ENCODE assay signal across 17 cellular contexts in the genomic region with DNA sequence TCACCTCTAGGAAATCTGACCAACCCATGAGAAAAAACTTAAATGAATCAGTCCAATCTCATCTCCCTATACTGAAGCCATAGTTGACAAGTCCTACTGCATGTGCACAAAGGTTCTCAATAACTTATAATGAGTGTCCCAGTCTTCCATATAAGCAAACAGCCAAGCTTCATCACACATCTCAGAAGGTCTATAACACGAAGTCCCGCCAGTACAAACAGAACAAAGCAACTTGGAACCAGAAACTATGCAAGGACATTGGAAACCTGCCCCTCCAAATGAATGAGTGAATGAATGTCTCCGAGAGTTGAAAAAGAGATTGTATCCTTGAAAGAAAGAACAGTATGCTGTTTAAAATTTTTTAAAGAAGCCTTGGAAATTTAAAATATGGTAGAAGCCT. TPM values are rescaled to one million over a fixed set of nuclear protein-coding genes. Genes with fewer than 3 reads are reported as not detected.
A peak's percentile ranks its signal among the peaks of the same experiment; 100 is the strongest.
DNase-seq lines count a peak whose midpoint lies in the region; ATAC-seq and TF ChIP-seq lines count a peak whose summit lies in the region.
"Had no signal": no experiment of that assay in that cellular context is flagged by ENCODE, and none has a peak within 500 bp of the region (broad histone marks: within the 10 kb centered on the region; RNA-seq: fewer than 3 reads in every experiment).

No MANE protein-coding gene starts in this region.

- ATAC-seq in RWPE2 (ENCODE audit: low read depth) (no peak), GM18873 (IDR thresholded peaks at IDR 0.05; ENCODE audit: low FRiP score, unreplicated experiment) (no peak), GM21360 (IDR thresholded peaks at IDR 0.05; ENCODE audit: unreplicated experiment) (no peak)
- ATAC-seq: Right ventricle myocardium inferior had no signal

- H3K27me3 ChIP-seq in GM23248 (replicated peaks; ENCODE audit: insufficient read depth) (no peaks in the 10 kb centered on the region), RWPE2 (ENCODE audit: insufficient read depth, poor library complexity, severe bottlenecking) (no peaks in the 10 kb centered on the region), smooth muscle cell (ENCODE audit: low read depth) (no peaks in the 10 kb centered on the region)
- H3K27me3 ChIP-seq: BLaER1 had no signal

- TF ChIP-seq CTCF in RWPE2 (IDR thresholded peaks at IDR 0.05; ENCODE audit: poor library complexity, severe bottlenecking): no peak
- TF ChIP-seq CTCF in smooth muscle cell (IDR thresholded peaks at IDR 0.05; ENCODE audit: borderline replicate concordance, insufficient read depth, poor library complexity, severe bottlenecking): no peak

- H3F3A ChIP-seq in GM23248 (ENCODE audit: insufficient read depth) (peaks cover 95% of the 10 kb centered on the region), smooth muscle cell (ENCODE audit: low read depth) (peaks cover 13% of the 10 kb centered on the region)

- H3K4me2 ChIP-seq in GM23248 (ENCODE audit: unreplicated experiment) (no peak overlapping the region), smooth muscle cell (no peak overlapping the region)
- H3K4me2 ChIP-seq: BLaER1 had no signal

- no peaks in the 10 kb centered on the region for H3K9me2 ChIP-seq in GM23248 (ENCODE audit: insufficient read depth)

- H4K20me1 ChIP-seq in GM23248 (ENCODE audit: insufficient read depth) (no peaks in the 10 kb centered on the region), smooth muscle cell (ENCODE audit: low read depth) (peaks cover 24% of the 10 kb centered on the region)

- H3K79me2 ChIP-seq in GM23248 (ENCODE audit: insufficient read depth) (peaks cover 97% of the 10 kb centered on the region), smooth muscle cell (ENCODE audit: low read depth) (peaks cover 59% of the 10 kb centered on the region)

- H3K9ac ChIP-seq in GM23248 (peak overlapping the region; percentile 66), smooth muscle cell (ENCODE audit: low read depth) (peak overlapping the region; percentile 13)
- H3K9ac ChIP-seq: BLaER1 had no signal

- DNase-seq in GM23248 (no peak), RWPE2 (ENCODE audit: low spot score) (no peak), epithelial cell of prostate (ENCODE audit: low read depth, low spot score) (no peak), smooth muscle cell (lab: John Stamatoyannopoulos, UW; ENCODE audit: unreplicated experiment) (no peak), SW480 (ENCODE audit: low spot score) (no peak), DMS53 (lab: John Stamatoyannopoulos, UW) (no peak)
- DNase-seq: H7, Kasumi-1, MV-4-11, NCI-H1417 treated with DMSO at 0.1 percent for 48 hours, NCI-H2029, NCI-H2171 treated with DMSO at 0.1 percent for 48 hours, NCI-H774 had no signal

- no peaks in the 10 kb centered on the region for H3K9me3 ChIP-seq in GM23248 (ENCODE audit: low read depth)
- peaks cover 9% of the 10 kb centered on the region for H3K9me3 ChIP-seq in RWPE2 (ENCODE audit: severe bottlenecking)
- H3K9me3 ChIP-seq in smooth muscle cell (replicated peaks; ENCODE audit: low read depth): no peaks in the 10 kb centered on the region

- 90% methylated on average over 3 of the region's 3 CpGs for WGBS in GM23248 (ENCODE audit: low coverage in 1 of 2, low lambda C conversion rate in 2 of 2, missing lambda C conversion rate in 2 of 2), 2 experiments
- 96% methylated on average over 3 of the region's 3 CpGs for WGBS in smooth muscle cell (ENCODE audit: low lambda C conversion rate)

- H3K36me3 ChIP-seq in GM23248 (ENCODE audit: low read depth) (peaks cover 17% of the 10 kb centered on the region; the same call in 1 of the 2 replicates), RWPE2 (ENCODE audit: low read depth) (peaks cover 42% of the 10 kb centered on the region), smooth muscle cell (ENCODE audit: low read depth) (peaks cover 8% of the 10 kb centered on the region)

- H3K4me3 ChIP-seq in GM23248: no peak overlapping the region
- H3K4me3 ChIP-seq in RWPE2 (ENCODE audit: severe bottlenecking): no peak overlapping the region
- no peak overlapping the region for H3K4me3 ChIP-seq in smooth muscle cell
- H3K4me3 ChIP-seq: BLaER1 had no signal

- H3K27ac ChIP-seq in GM23248 (peak overlapping the region; percentile 97), RWPE2 (ENCODE audit: poor library complexity, severe bottlenecking) (peak overlapping the region; percentile 95), epithelial cell of prostate (peak overlapping the region; percentile 83), smooth muscle cell (ENCODE audit: low read depth) (peak overlapping the region; percentile 54)
- H3K27ac ChIP-seq: BLaER1 had no signal

- H2AFZ ChIP-seq in GM23248 (no peak overlapping the region), smooth muscle cell (ENCODE audit: low read depth) (no peak overlapping the region)

- in situ Hi-C loops in GM23248 (cut with MboI): no loop called here

- peaks cover 86% of the 10 kb centered on the region for H3K4me1 ChIP-seq in GM23248 (ENCODE audit: insufficient read depth)
- peaks cover 47% of the 10 kb centered on the region for H3K4me1 ChIP-seq in RWPE2 (ENCODE audit: insufficient read depth, poor library complexity, severe bottlenecking)
- peaks cover 24% of the 10 kb centered on the region for H3K4me1 ChIP-seq in smooth muscle cell (ENCODE audit: low read depth)

RNA-seq across cellular contexts. Expression of a gene that starts 53.6 kb away (rescaled TPM):
- total RNA-seq in GM23248 (2014; rRNA removed; shearing (Covaris generic)): 17.6 and 18.3 TPM in 2 replicates
- polyA plus RNA-seq in GM23248 (2016; fragmentation: Nextera tagmentation; extraction: Ambion mirVana) (52.4 and 53.8 TPM in 2 replicates), smooth muscle cell (43.6 and 53.5 TPM in 2 replicates)
- total RNA-seq in smooth muscle cell: 24.9 and 25.4 TPM in 2 replicates
